15 cellular contexts compared by ENCODE assay signal in genomic region chr2:188623995-188624643, GRCh38.
A peak's percentile ranks its signal among the peaks of the same experiment; 100 is the strongest.
DNase-seq lines count a peak whose midpoint lies in the region; ATAC-seq and TF ChIP-seq lines count a peak whose summit lies in the region.
"Had no signal": no experiment of that assay in that cellular context is flagged by ENCODE, and none has a peak within 500 bp of the region (broad histone marks: within the 10 kb centered on the region; RNA-seq: fewer than 3 reads in every experiment).

No MANE protein-coding gene starts in this region.

- no peak overlapping the region for H3K27ac ChIP-seq in parathyroid adenoma
- no peak overlapping the region for H3K27ac ChIP-seq in PC-9
- no peak overlapping the region for H3K27ac ChIP-seq in gastrocnemius medialis
- peak overlapping the region in 1 of 2 donors; percentile 40 for H3K27ac ChIP-seq in left lung
- H3K27ac ChIP-seq: HL-60 had no signal

- no peak for TF ChIP-seq CTCF in parathyroid adenoma (IDR thresholded peaks at IDR 0.05)
- no peak for TF ChIP-seq CTCF in PC-9 (conservative IDR thresholded peaks at IDR 0.05)
- no peak for TF ChIP-seq CTCF in gastrocnemius medialis (IDR thresholded peaks at IDR 0.05 in 4 of 5, conservative IDR thresholded peaks at IDR 0.05 in 1 of 5)
- no peak for TF ChIP-seq CTCF in left lung (IDR thresholded peaks at IDR 0.05)

- H3K27me3 ChIP-seq in parathyroid adenoma (ENCODE audit: control insufficient read depth, insufficient read depth, low read length) (no peaks in the 10 kb centered on the region), PC-9 (ENCODE audit: insufficient read depth, low read depth) (no peaks in the 10 kb centered on the region), gastrocnemius medialis (no peaks in the 10 kb centered on the region), left lung (no peaks in the 10 kb centered on the region)

- H3K79me2 ChIP-seq in parathyroid adenoma (no peaks in the 10 kb centered on the region), PC-9 (ENCODE audit: low read depth) (no peaks in the 10 kb centered on the region)

- CTCF ChIA-PET in PC-9 (lab: Charles Lee): no interaction called here

- no peaks in the 10 kb centered on the region for H3F3A ChIP-seq in PC-9 (ENCODE audit: insufficient read depth, low read depth)

- in situ Hi-C loops in gastrocnemius medialis (cut with MboI; ENCODE audit: low sequenced_read_pairs in 4 of 4): no loop called here

- no peaks in the 10 kb centered on the region for H4K20me1 ChIP-seq in PC-9 (ENCODE audit: insufficient read depth)

- POLR2A ChIA-PET in PC-9 (lab: Charles Lee; ENCODE audit: unreplicated experiment): no interaction called here

- H3K4me3 ChIP-seq in parathyroid adenoma (ENCODE audit: low read depth, low read length) (no peak overlapping the region), PC-9 (no peak overlapping the region), gastrocnemius medialis (no peak overlapping the region), left lung (no peak overlapping the region)
- H3K4me3 ChIP-seq: GM12878 had no signal

- intact Hi-C loops in PC-9 (cut with micrococcal nuclease; ENCODE audit: unreplicated experiment) (no loop called here), gastrocnemius medialis (cut with DNase I; ENCODE audit: low total_unique reads) (no loop called here), posterior vena cava (cut with DNase I) (no loop called here), left lung (cut with DNase I) (no loop called here)

- DNase-seq in EH (ENCODE audit: low read depth) (peak; percentile 63), NCI-H2171 treated with DMSO at 0.1 percent for 48 hours (lab: John Stamatoyannopoulos, UW) (peak; percentile 90), fibroblast of gingiva (ENCODE audit: low read depth) (peak; percentile 68), PC-9 (no peak), gastrocnemius medialis (no peak), posterior vena cava (ENCODE audit: low spot score) (no peak), left lung (no peak)
- DNase-seq: effector CD4-positive, alpha-beta T cell; MV-4-11; naive thymus-derived CD4-positive, alpha-beta T cell; T-helper 2 cell had no signal

- TF ChIP-seq POLR2A in gastrocnemius medialis (IDR thresholded peaks at IDR 0.05): no peak

- no peaks in the 10 kb centered on the region for H3K9me3 ChIP-seq in parathyroid adenoma (ENCODE audit: control insufficient read depth, low read length)
- H3K9me3 ChIP-seq in PC-9 (ENCODE audit: insufficient read depth, low read depth): no peaks in the 10 kb centered on the region
- H3K9me3 ChIP-seq in gastrocnemius medialis: no peaks in the 10 kb centered on the region
- H3K9me3 ChIP-seq in left lung: no peaks in the 10 kb centered on the region

- no TSS peak for BruUV-seq in PC-9 (replicated peaks; lab: Mats Ljungman, UMichigan)

- no peak overlapping the region for H3K9ac ChIP-seq in parathyroid adenoma

- H3K4me1 ChIP-seq in parathyroid adenoma: no peaks in the 10 kb centered on the region
- H3K4me1 ChIP-seq in PC-9 (replicated peaks; ENCODE audit: insufficient read depth): no peaks in the 10 kb centered on the region
- H3K4me1 ChIP-seq in gastrocnemius medialis: no peaks in the 10 kb centered on the region
- no peaks in the 10 kb centered on the region for H3K4me1 ChIP-seq in left lung

- no peak for ATAC-seq in gastrocnemius medialis
- no peak for ATAC-seq in left lung
- ATAC-seq: activated naive CD4-positive, alpha-beta T cell treated with anti-CD3 and anti-CD28 coated beads, Interleukin-2, amount 50 U/mL, for 72 hours; GM12878; naive thymus-derived CD4-positive, alpha-beta T cell had no signal

- H3K36me3 ChIP-seq in parathyroid adenoma (ENCODE audit: control insufficient read depth, insufficient read depth, low read length) (no peaks in the 10 kb centered on the region), PC-9 (ENCODE audit: low read depth) (no peaks in the 10 kb centered on the region), gastrocnemius medialis (no peaks in the 10 kb centered on the region), left lung (no peaks in the 10 kb centered on the region)

- H3K9me2 ChIP-seq in PC-9 (ENCODE audit: insufficient read depth): no peaks in the 10 kb centered on the region

- H3K4me2 ChIP-seq in parathyroid adenoma (ENCODE audit: low read length): peak overlapping the region; percentile 32
- no peak overlapping the region for H3K4me2 ChIP-seq in PC-9

- no peak overlapping the region for H2AFZ ChIP-seq in parathyroid adenoma
- H2AFZ ChIP-seq in PC-9: no peak overlapping the region

Comparison
In these comparisons a context has a peak if more than half of its experiments do, and no peak if none do; other contexts are left out.
1. DNase-seq: peak in EH (single experiment), NCI-H2171 treated with DMSO at 0.1 percent for 48 hours (single experiment) and fibroblast of gingiva (single experiment); none in PC-9 (0 of 2), gastrocnemius medialis (0 of 2), posterior vena cava (single experiment) and left lung (0 of 2).